Comparison of ENCODE assay signal across 8 cellular contexts in genomic region chr19:45884682-45885555, GRCh38. TPM values are rescaled to one million over a fixed set of nuclear protein-coding genes. Genes with fewer than 3 reads are reported as not detected.
DNase-seq lines count a peak whose midpoint lies in the region; ATAC-seq lines count a peak whose summit lies in the region.

No MANE protein-coding gene starts in this region.

- ATAC-seq in naive B cell (ENCODE audit: low read depth in 2 of 2) (no peak), HG03175 (IDR thresholded peaks at IDR 0.05; ENCODE audit: unreplicated experiment) (no peak), GM19351 (IDR thresholded peaks at IDR 0.05; ENCODE audit: unreplicated experiment) (no peak)

- H3K27me3 Mint-ChIP-seq in naive B cell, result peaks cover 0 to 11% (median 3%) of the 10 kb centered on the region in 3 donors

- peak overlapping the region; percentile 83 for H3K27ac ChIP-seq in cingulate gyrus (ENCODE audit: low read depth, low read length)

- peak overlapping the region; percentile 48 to 96 (median 54) for H3K4me3 Mint-ChIP-seq in naive B cell

- H3K9me3 Mint-ChIP-seq in naive B cell, result no peaks in the 10 kb centered on the region

- peaks cover 0 to 7% of the 10 kb centered on the region in 2 donors for H3K36me3 Mint-ChIP-seq in naive B cell

- peak; percentile 67 for DNase-seq in activated effector memory CD4-positive, alpha-beta T cell treated with anti-CD3 and anti-CD28 coated beads, Interleukin-2, amount 50 U/mL, for 16 hours
- no peak for DNase-seq in activated effector memory CD4-positive, alpha-beta T cell treated with Interleukin-2 at 50 U/mL for 16 hours
- peak; percentile 6 for DNase-seq in NCI-H1105 treated with DMSO at 0.1 percent for 48 hours (lab: John Stamatoyannopoulos, UW)
- no peak for DNase-seq in naive B cell
- DNase-seq in NCI-H2196 (lab: John Stamatoyannopoulos, UW; ENCODE audit: unreplicated experiment), result no peak

- H3K27ac Mint-ChIP-seq in naive B cell, result peak overlapping the region in 2 of 6 donors; percentile 49 to 60

- peaks cover 18 to 33% (median 22%) of the 10 kb centered on the region in 3 donors for H3K4me1 Mint-ChIP-seq in naive B cell

RNA-seq across cellular contexts. Expression of gene IRF2BP1, which starts 1.0 kb away (rescaled TPM):
- 10 to 100 TPM in 1 of 6 donors, 1 to 10 TPM in 5; 3.1 to 10.1 (median 5.9) TPM for polyA plus RNA-seq in naive B cell (ENCODE audit: low read depth in 6 of 6)

RNA-seq across cellular contexts. Expression of gene MYPOP, which starts 17.5 kb away (rescaled TPM):
- under 1 TPM in 4 of 6 donors, not detected in 2; 0.15 to 0.30 (median 0.28) TPM for polyA plus RNA-seq in naive B cell (ENCODE audit: low read depth in 6 of 6)

RNA-seq across cellular contexts. Expression of gene FOXA3, which starts 20.8 kb away (rescaled TPM):
- polyA plus RNA-seq in naive B cell (ENCODE audit: low read depth in 6 of 6), result not detected

RNA-seq across cellular contexts. Expression of gene SYMPK, which starts 22.0 kb away (rescaled TPM):
- polyA plus RNA-seq in naive B cell (ENCODE audit: low read depth in 6 of 6), result 10 to 100 TPM in 2 of 6 donors, 1 to 10 TPM in 4; 6.3 to 24.3 (median 9.0) TPM

RNA-seq across cellular contexts. Expression of gene NANOS2, which starts 29.7 kb away (rescaled TPM):
- polyA plus RNA-seq in naive B cell (ENCODE audit: low read depth in 6 of 6), result not detected

Comparison
In these comparisons a context has a peak if more than half of its experiments do, and no peak if none do; other contexts are left out.
1. DNase-seq: peak in activated effector memory CD4-positive, alpha-beta T cell treated with anti-CD3 and anti-CD28 coated beads, Interleukin-2, amount 50 U/mL, for 16 hours (single experiment) and NCI-H1105 treated with DMSO at 0.1 percent for 48 hours (single experiment); none in activated effector memory CD4-positive, alpha-beta T cell treated with Interleukin-2 at 50 U/mL for 16 hours (single experiment), naive B cell (single experiment) and NCI-H2196 (single experiment).